8 cellular contexts compared by ENCODE assay signal in the genomic region with DNA sequence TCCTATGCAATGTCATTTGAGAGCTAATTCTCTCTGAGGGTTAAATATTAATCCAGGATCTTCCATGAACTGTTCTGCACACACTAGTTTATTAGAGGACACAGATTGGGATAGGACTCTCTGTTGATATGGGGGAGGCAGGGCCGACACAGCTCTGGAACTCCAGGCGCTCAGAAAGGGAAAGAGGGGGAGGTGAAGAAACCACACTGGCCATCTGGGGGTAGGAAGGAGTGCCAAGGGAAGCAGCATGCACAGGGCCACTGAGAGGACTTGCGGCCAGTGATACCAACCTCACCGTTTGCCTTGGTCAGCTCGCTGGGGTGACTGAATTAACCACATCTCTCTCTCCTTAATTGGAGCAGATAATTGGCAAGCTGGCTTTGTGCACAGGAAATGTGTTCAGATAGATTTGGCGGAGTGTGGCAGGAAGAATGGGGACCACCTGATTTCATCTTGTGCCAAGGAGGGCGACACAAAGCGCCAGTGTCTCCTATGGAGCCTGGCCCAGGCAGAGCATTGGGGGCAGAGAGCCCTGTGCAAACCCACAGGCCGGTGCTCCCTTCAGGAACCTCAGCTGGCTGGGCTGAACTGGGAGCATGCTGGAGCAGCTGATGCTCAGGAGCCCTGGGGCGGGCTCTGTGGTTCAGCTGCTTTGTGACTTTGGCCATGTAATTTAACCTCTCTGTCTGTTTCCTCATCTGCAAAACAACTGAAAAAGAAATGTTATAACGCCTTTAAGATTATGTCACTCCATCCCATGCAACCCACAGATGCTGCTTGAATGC. TPM values are rescaled to one million over a fixed set of nuclear protein-coding genes. Genes with fewer than 3 reads are reported as not detected.
DNase-seq lines count a peak whose midpoint lies in the region; ATAC-seq and TF ChIP-seq lines count a peak whose summit lies in the region.

No MANE protein-coding gene starts in this region.

- peaks cover 5% of the 10 kb centered on the region for H3K27me3 Mint-ChIP-seq in H9 (ENCODE audit: low read depth)

- no peaks in the 10 kb centered on the region for H3K9me3 ChIP-seq in H9 (ENCODE audit: control insufficient read depth, low read depth, low read length)
- H3K9me3 ChIP-seq in liver (ENCODE audit: control insufficient read depth in 4 of 4, low read length in 3 of 4): no peaks in the 10 kb centered on the region

- H4K5ac ChIP-seq in H9 (ENCODE audit: insufficient read length, low read depth, low read length): no peak overlapping the region

- no peaks in the 10 kb centered on the region for H3K27me3 ChIP-seq in H9 (ENCODE audit: insufficient read depth, low read length)
- no peaks in the 10 kb centered on the region for H3K27me3 ChIP-seq in liver (ENCODE audit: control insufficient read depth in 4 of 4, insufficient read depth in 4 of 4, low read length in 3 of 4)

- no peak overlapping the region for H2BK20ac ChIP-seq in H9 (ENCODE audit: low read depth, low read length, poor library complexity, severe bottlenecking)

- no peaks in the 10 kb centered on the region for H3K23me2 ChIP-seq in H9 (ENCODE audit: insufficient read length, low read depth, low read length, poor library complexity, severe bottlenecking)

- H3K36me3 ChIP-seq in liver (ENCODE audit: control insufficient read depth in 4 of 4, insufficient read depth in 3 of 4, low read depth in 1 of 4, low read length in 3 of 4): no peaks in the 10 kb centered on the region

- H2AFZ ChIP-seq in H9 (ENCODE audit: low read length): no peak overlapping the region

- no peak overlapping the region for H4K8ac ChIP-seq in H9 (replicated peaks; ENCODE audit: insufficient read length, low read depth, low read length)

- no peaks in the 10 kb centered on the region for H3K36me3 Mint-ChIP-seq in H9 (ENCODE audit: insufficient read depth in 1 of 3, low read depth in 3 of 3)

- no peaks in the 10 kb centered on the region for H3K79me2 ChIP-seq in H9 (ENCODE audit: insufficient read depth, low read length)

- no peak for TF ChIP-seq CTCF in AG09319 (IDR thresholded peaks at IDR 0.05; ENCODE audit: low read depth, low read length)
- no peak for TF ChIP-seq CTCF in H9 (conservative IDR thresholded peaks at IDR 0.05)
- TF ChIP-seq CTCF in liver (IDR thresholded peaks at IDR 0.05; ENCODE audit: low read depth, low read length, missing input control): no peak

- TF ChIP-seq RAD21 in liver (IDR thresholded peaks at IDR 0.05): peak; percentile 60 to 71

- no peak overlapping the region for H2BK15ac ChIP-seq in H9 (ENCODE audit: low read depth, low read length)

- peak overlapping the region; percentile 5; the same call in 1 of the 2 replicates for H3K14ac ChIP-seq in H9 (ENCODE audit: insufficient read depth, low read length)

- WGBS in H9 (ENCODE audit: extremely low coverage, insufficient read length, low lambda C conversion rate): no CpG with 5 or more reads among the region's 11 CpGs
- 18% methylated on average over 11 of the region's 11 CpGs for WGBS in liver

- no peak overlapping the region for H3K4me2 ChIP-seq in H9 (ENCODE audit: insufficient read depth, insufficient read length, low read length)

- H3K23ac ChIP-seq in H9 (ENCODE audit: insufficient read length, low read depth, low read length): no peak overlapping the region

- H4K20me1 ChIP-seq in H9 (ENCODE audit: control insufficient read depth, insufficient read depth, insufficient read length): no peaks in the 10 kb centered on the region

- no peak overlapping the region for H2BK12ac ChIP-seq in H9 (ENCODE audit: insufficient read length, low read depth, low read length)

- H3K4me1 Mint-ChIP-seq in H9: peaks cover 21 to 29% of the 10 kb centered on the region in 2 experiments

- no peak overlapping the region for H3K56ac ChIP-seq in H9 (ENCODE audit: insufficient read length, low read depth, low read length)

- H4K91ac ChIP-seq in H9 (ENCODE audit: insufficient read length, low read depth, low read length): no peak overlapping the region

- H2BK120ac ChIP-seq in H9 (ENCODE audit: low read depth, low read length, poor library complexity, severe bottlenecking): no peak overlapping the region

- ATAC-seq in GM21526 (IDR thresholded peaks at IDR 0.05; ENCODE audit: low FRiP score, unreplicated experiment) (no peak), GM21528 (IDR thresholded peaks at IDR 0.05; ENCODE audit: low FRiP score, unreplicated experiment) (no peak)

- H3K18ac ChIP-seq in H9 (ENCODE audit: insufficient read length, low read depth, low read length): peak overlapping the region; percentile 6

- no peaks in the 10 kb centered on the region for H3K9me3 Mint-ChIP-seq in H9

- H2BK5ac ChIP-seq in H9 (ENCODE audit: insufficient read length, low read length): no peak overlapping the region

- H3K4me1 ChIP-seq in H9 (ENCODE audit: insufficient read depth, low read length): peaks cover 3% of the 10 kb centered on the region; the same call in 1 of the 2 replicates
- peaks cover 25 to 68% (median 63%) of the 10 kb centered on the region in 4 donors for H3K4me1 ChIP-seq in liver (ENCODE audit: control insufficient read depth in 4 of 4, insufficient read depth in 4 of 4, low read length in 3 of 4)

- no peak overlapping the region for H3T11ph ChIP-seq in H9 (ENCODE audit: low read length)

- H3K4me3 ChIP-seq in liver (ENCODE audit: low read depth in 1 of 3, low read length in 3 of 3): peak overlapping the region in 1 of 3 donors; percentile 3

- peak overlapping the region in 1 of 2 experiments; percentile 15; a peak in 1 of 5 replicates for H3K4me3 Mint-ChIP-seq in H9

- no peak overlapping the region for H3K4ac ChIP-seq in H9 (ENCODE audit: low read depth, low read length)

- H3K79me1 ChIP-seq in H9 (ENCODE audit: insufficient read depth, low read depth, low read length, poor library complexity, severe bottlenecking): no peaks in the 10 kb centered on the region

- no peak overlapping the region for H3K27ac ChIP-seq in H9 (ENCODE audit: insufficient read length, low read depth, low read length)
- H3K27ac ChIP-seq in liver (ENCODE audit: low read depth in 1 of 2, low read length in 2 of 2): peak overlapping the region; percentile 83 to 95

- peak overlapping the region; percentile 18 to 74 (median 20); a peak in 5 of 7 replicates for H3K27ac Mint-ChIP-seq in H9

- peak; percentile 8 for DNase-seq in AG09319 (ENCODE audit: extremely low read depth, low read depth)
- no peak for DNase-seq in H9
- DNase-seq in amniotic epithelial cell (ENCODE audit: low read depth): peak; percentile 40
- no peak for DNase-seq in stimulated activated CD4-positive, alpha-beta T cell treated with anti-CD3 and anti-CD28 coated beads, Interleukin-12 subunit alpha, Interleukin-12 subunit beta, amount 100 ng/mL, for 4 hours
- no peak for DNase-seq in NCI-H187 treated with DMSO at 0.1 percent for 48 hours (lab: John Stamatoyannopoulos, UW)

- H3K9ac ChIP-seq in H9 (ENCODE audit: extremely low read depth, insufficient read length, low read length): no peak overlapping the region
- peak overlapping the region in 1 of 2 donors; percentile 71 for H3K9ac ChIP-seq in liver (ENCODE audit: low read depth in 1 of 2, low read length in 2 of 2)

- no peak overlapping the region for H2AK5ac ChIP-seq in H9 (ENCODE audit: insufficient read length, low read length)

TF ChIP-seq in liver, 16 proteins besides CTCF, POLR2A, EP300 and RAD21 (continues in another document):
- TF ChIP-seq, protein P1, sequence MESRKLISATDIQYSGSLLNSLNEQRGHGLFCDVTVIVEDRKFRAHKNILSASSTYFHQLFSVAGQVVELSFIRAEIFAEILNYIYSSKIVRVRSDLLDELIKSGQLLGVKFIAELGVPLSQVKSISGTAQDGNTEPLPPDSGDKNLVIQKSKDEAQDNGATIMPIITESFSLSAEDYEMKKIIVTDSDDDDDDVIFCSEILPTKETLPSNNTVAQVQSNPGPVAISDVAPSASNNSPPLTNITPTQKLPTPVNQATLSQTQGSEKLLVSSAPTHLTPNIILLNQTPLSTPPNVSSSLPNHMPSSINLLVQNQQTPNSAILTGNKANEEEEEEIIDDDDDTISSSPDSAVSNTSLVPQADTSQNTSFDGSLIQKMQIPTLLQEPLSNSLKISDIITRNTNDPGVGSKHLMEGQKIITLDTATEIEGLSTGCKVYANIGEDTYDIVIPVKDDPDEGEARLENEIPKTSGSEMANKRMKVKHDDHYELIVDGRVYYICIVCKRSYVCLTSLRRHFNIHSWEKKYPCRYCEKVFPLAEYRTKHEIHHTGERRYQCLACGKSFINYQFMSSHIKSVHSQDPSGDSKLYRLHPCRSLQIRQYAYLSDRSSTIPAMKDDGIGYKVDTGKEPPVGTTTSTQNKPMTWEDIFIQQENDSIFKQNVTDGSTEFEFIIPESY (IDR thresholded peaks at IDR 0.05): peak; percentile 50
- peak; percentile 9 to 56 for TF ChIP-seq JUND (IDR thresholded peaks at IDR 0.05)
- TF ChIP-seq HNF4A (conservative IDR thresholded peaks at IDR 0.05): peak; percentile 74
- peak; percentile 66 for TF ChIP-seq HNF4G (IDR thresholded peaks at IDR 0.05)
- peak in 1 of 2 donors; percentile 40 for TF ChIP-seq GABPA (IDR thresholded peaks at IDR 0.05 in 1 of 2, conservative IDR thresholded peaks at IDR 0.05 in 1 of 2)
- no peak for TF ChIP-seq NR2F2 (IDR thresholded peaks at IDR 0.05)
- TF ChIP-seq FOXA2 (IDR thresholded peaks at IDR 0.05): peak; percentile 64
- peak; percentile 96 to 97 for TF ChIP-seq RXRA (IDR thresholded peaks at IDR 0.05)
- TF ChIP-seq FOXA1 (IDR thresholded peaks at IDR 0.05): no peak
- TF ChIP-seq, protein P2, sequence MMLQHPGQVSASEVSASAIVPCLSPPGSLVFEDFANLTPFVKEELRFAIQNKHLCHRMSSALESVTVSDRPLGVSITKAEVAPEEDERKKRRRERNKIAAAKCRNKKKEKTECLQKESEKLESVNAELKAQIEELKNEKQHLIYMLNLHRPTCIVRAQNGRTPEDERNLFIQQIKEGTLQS (IDR thresholded peaks at IDR 0.05): no peak

RNA-seq across cellular contexts. Expression of a gene that starts 25.4 kb away (rescaled TPM):
- total RNA-seq in H9 (2021) (15.8 and 20.2 TPM in 2 replicates), liver (10 to 100 TPM; 17.2 to 26.1 TPM)
- polyA plus RNA-seq in liver: 10 to 100 TPM in 1 of 2 donors, 1 to 10 TPM in 1; 5.0 to 13.5 TPM

Comparison
In these comparisons a context has a peak if more than half of its experiments do, and no peak if none do; other contexts are left out.
1. DNase-seq: peak in AG09319 (single experiment) and amniotic epithelial cell (single experiment); none in H9 (single experiment), stimulated activated CD4-positive, alpha-beta T cell treated with anti-CD3 and anti-CD28 coated beads, Interleukin-12 subunit alpha, Interleukin-12 subunit beta, amount 100 ng/mL, for 4 hours (single experiment) and NCI-H187 treated with DMSO at 0.1 percent for 48 hours (single experiment).